In the genomic region with DNA sequence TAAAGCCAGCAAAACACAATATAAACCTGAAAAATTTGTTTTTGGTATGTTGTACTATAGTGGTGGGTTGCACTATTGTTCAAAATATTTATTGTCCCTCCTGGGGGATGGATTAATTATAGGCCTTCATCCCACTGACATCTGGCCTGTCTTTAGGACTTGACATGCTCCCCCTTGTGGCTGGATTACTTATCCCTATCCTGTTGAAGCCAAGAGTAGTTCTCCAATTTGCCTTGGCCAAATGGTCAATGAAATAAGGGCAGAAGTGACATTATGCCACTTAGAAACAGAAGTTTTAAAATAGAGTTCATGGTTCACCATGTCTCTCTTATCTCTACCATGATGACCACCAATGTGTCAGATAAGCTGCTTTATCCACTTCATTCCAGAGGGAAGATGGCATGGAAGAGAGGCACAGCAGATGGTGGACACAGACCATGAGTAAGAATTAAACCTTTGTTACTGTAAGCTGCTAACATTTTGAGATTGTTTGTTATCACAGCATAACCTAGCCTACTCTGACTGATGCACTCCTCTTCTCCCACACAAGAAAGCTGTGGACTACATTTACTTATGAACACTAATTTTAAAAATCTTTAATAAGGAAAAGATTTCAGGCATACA, we compare ENCODE assay signal across 8 cellular contexts. TPM values are rescaled to one million over a fixed set of nuclear protein-coding genes. Genes with fewer than 3 reads are reported as not detected.
A peak's percentile ranks its signal among the peaks of the same experiment; 100 is the strongest.
DNase-seq lines count a peak whose midpoint lies in the region; ATAC-seq and TF ChIP-seq lines count a peak whose summit lies in the region.

No MANE protein-coding gene starts in this region.

- H3K4me1 Mint-ChIP-seq in Caco-2 (ENCODE audit: low read depth, unreplicated experiment) (no peaks in the 10 kb centered on the region), H9 (no peaks in the 10 kb centered on the region)

- H3K23ac ChIP-seq in H9 (ENCODE audit: insufficient read length, low read depth, low read length): no peak overlapping the region

- no peak overlapping the region for H2AK5ac ChIP-seq in H9 (ENCODE audit: insufficient read length, low read length)

- peaks cover 6% of the 10 kb centered on the region for H3K9me3 Mint-ChIP-seq in Caco-2 (ENCODE audit: unreplicated experiment)
- H3K9me3 Mint-ChIP-seq in H9: peaks cover 3 to 4% of the 10 kb centered on the region in 2 experiments; a peak in 4 of 5 replicates

- H3K36me3 Mint-ChIP-seq in Caco-2 (ENCODE audit: insufficient read depth, unreplicated experiment): no peaks in the 10 kb centered on the region
- H3K36me3 Mint-ChIP-seq in H9 (ENCODE audit: insufficient read depth in 1 of 3, low read depth in 3 of 3): no peaks in the 10 kb centered on the region

- no peak overlapping the region for H3K4ac ChIP-seq in H9 (ENCODE audit: low read depth, low read length)

- H3K79me1 ChIP-seq in H9 (ENCODE audit: insufficient read depth, low read depth, low read length, poor library complexity, severe bottlenecking): no peaks in the 10 kb centered on the region

- H2BK120ac ChIP-seq in H9 (ENCODE audit: low read depth, low read length, poor library complexity, severe bottlenecking): no peak overlapping the region

- no peak overlapping the region for H4K8ac ChIP-seq in H9 (replicated peaks; ENCODE audit: insufficient read length, low read depth, low read length)

- no peak overlapping the region for H4K91ac ChIP-seq in H9 (ENCODE audit: insufficient read length, low read depth, low read length)

- no peak overlapping the region for H3K14ac ChIP-seq in H9 (ENCODE audit: insufficient read depth, low read length)

- H3K27ac ChIP-seq in H9 (ENCODE audit: insufficient read length, low read depth, low read length) (no peak overlapping the region), RWPE2 (ENCODE audit: poor library complexity, severe bottlenecking) (no peak overlapping the region), foreskin keratinocyte (no peak overlapping the region)

- no peak overlapping the region for H3K18ac ChIP-seq in H9 (ENCODE audit: insufficient read length, low read depth, low read length)

- H3K36me3 ChIP-seq in Caco-2 (ENCODE audit: control insufficient read depth, insufficient read depth, low read length) (no peaks in the 10 kb centered on the region), RWPE2 (ENCODE audit: low read depth) (no peaks in the 10 kb centered on the region)

- H3K27me3 Mint-ChIP-seq in Caco-2 (ENCODE audit: insufficient read depth, unreplicated experiment) (peaks cover 2% of the 10 kb centered on the region), H9 (ENCODE audit: low read depth) (peaks cover 2% of the 10 kb centered on the region; the same call in 1 of the 2 replicates)

- H3T11ph ChIP-seq in H9 (ENCODE audit: low read length): no peak overlapping the region

- no peak overlapping the region for H4K5ac ChIP-seq in H9 (ENCODE audit: insufficient read length, low read depth, low read length)

- ATAC-seq in RWPE2 (ENCODE audit: low read depth) (0 out of 3 replicates have a peak, but pooled peaks have one; percentile 47), foreskin keratinocyte (peak; percentile 27), sciatic nerve (no peak), GM18502 (IDR thresholded peaks at IDR 0.05; ENCODE audit: poor library complexity, unreplicated experiment) (no peak)

- CTCF ChIA-PET in Caco-2 (lab: Charles Lee): no interaction called here

- H3K79me2 ChIP-seq in H9 (ENCODE audit: insufficient read depth, low read length): no peaks in the 10 kb centered on the region

- no peak overlapping the region for H3K4me3 ChIP-seq in Caco-2 (ENCODE audit: low read depth, low read length)
- H3K4me3 ChIP-seq in RWPE2 (ENCODE audit: severe bottlenecking): no peak overlapping the region

- H2BK15ac ChIP-seq in H9 (ENCODE audit: low read depth, low read length): no peak overlapping the region

- no TSS peak for BruUV-seq in Caco-2 (replicated peaks; lab: Mats Ljungman, UMichigan)

- H3K27ac Mint-ChIP-seq in Caco-2 (ENCODE audit: unreplicated experiment) (no peak overlapping the region), H9 (no peak overlapping the region)

- H3K4me3 Mint-ChIP-seq in Caco-2 (ENCODE audit: unreplicated experiment): no peak overlapping the region
- H3K4me3 Mint-ChIP-seq in H9: no peak overlapping the region

- H3K4me2 ChIP-seq in H9 (ENCODE audit: insufficient read depth, insufficient read length, low read length): no peak overlapping the region

- no peak overlapping the region for H2BK12ac ChIP-seq in H9 (ENCODE audit: insufficient read length, low read depth, low read length)

- POLR2A ChIA-PET in Caco-2 (lab: Charles Lee): no interaction called here

- no peaks in the 10 kb centered on the region for H4K20me1 ChIP-seq in H9 (ENCODE audit: control insufficient read depth, insufficient read depth, insufficient read length)

- H3K9ac ChIP-seq in H9 (ENCODE audit: extremely low read depth, insufficient read length, low read length): no peak overlapping the region

- TF ChIP-seq CTCF in Caco-2 (IDR thresholded peaks at IDR 0.05; ENCODE audit: insufficient read depth in 1 of 2, low read depth in 1 of 2, low read length in 1 of 2, severe bottlenecking in 1 of 2, unreplicated experiment in 1 of 2) (peak; percentile 69 to 79), H9 (conservative IDR thresholded peaks at IDR 0.05) (peak; percentile 83), RWPE2 (IDR thresholded peaks at IDR 0.05; ENCODE audit: poor library complexity, severe bottlenecking) (peak; percentile 89), foreskin keratinocyte (conservative IDR thresholded peaks at IDR 0.05) (peak; percentile 67)

- intact Hi-C loops in Caco-2 (cut with micrococcal nuclease; ENCODE audit: unreplicated experiment) (loop anchor here (2.0 kb wide), 1 partner anchor 78 kb away; no protein-coding TSS in a partner anchor), sciatic nerve (cut with DNase I) (loop anchor here (10.0 kb wide), 1 partner anchor 1048 kb away; the partner anchor contains the start of gene ENC1)

- H3K4me1 ChIP-seq in Caco-2 (no peaks in the 10 kb centered on the region), H9 (ENCODE audit: insufficient read depth, low read length) (no peaks in the 10 kb centered on the region), RWPE2 (ENCODE audit: insufficient read depth, poor library complexity, severe bottlenecking) (peaks cover 12% of the 10 kb centered on the region), foreskin keratinocyte (peaks cover 21% of the 10 kb centered on the region)

- DNase-seq in Caco-2 (peak in 1 of 2 experiments; percentile 56), H9 (no peak), RWPE2 (ENCODE audit: low spot score) (no peak), foreskin keratinocyte (no peak), amygdala (lab: John Stamatoyannopoulos, UW) (no peak), AG20443 (ENCODE audit: low spot score) (no peak), sciatic nerve (ENCODE audit: low spot score) (no peak)

- no peak overlapping the region for H2BK5ac ChIP-seq in H9 (ENCODE audit: insufficient read length, low read length)

- H3K56ac ChIP-seq in H9 (ENCODE audit: insufficient read length, low read depth, low read length): no peak overlapping the region

- no peak overlapping the region for H2BK20ac ChIP-seq in H9 (ENCODE audit: low read depth, low read length, poor library complexity, severe bottlenecking)

- H3K27me3 ChIP-seq in Caco-2 (replicated peaks; ENCODE audit: control insufficient read depth, insufficient read depth, low read length): no peaks in the 10 kb centered on the region
- no peaks in the 10 kb centered on the region for H3K27me3 ChIP-seq in H9 (ENCODE audit: insufficient read depth, low read length)
- no peaks in the 10 kb centered on the region for H3K27me3 ChIP-seq in RWPE2 (ENCODE audit: insufficient read depth, poor library complexity, severe bottlenecking)
- H3K27me3 ChIP-seq in foreskin keratinocyte: no peaks in the 10 kb centered on the region

- H2AFZ ChIP-seq in H9 (ENCODE audit: low read length): no peak overlapping the region

- H3K9me3 ChIP-seq in Caco-2 (peaks cover 4% of the 10 kb centered on the region; the same call in 1 of the 2 replicates), H9 (ENCODE audit: control insufficient read depth, low read depth, low read length) (no peaks in the 10 kb centered on the region), RWPE2 (ENCODE audit: severe bottlenecking) (peaks cover 3% of the 10 kb centered on the region)

- no peaks in the 10 kb centered on the region for H3K23me2 ChIP-seq in H9 (ENCODE audit: insufficient read length, low read depth, low read length, poor library complexity, severe bottlenecking)

RNA-seq across cellular contexts. Expression of gene ARHGEF28, which starts 29.2 kb away (rescaled TPM):
- total RNA-seq in Caco-2 (2022) (4.6 and 7.5 TPM in 2 replicates), H9 (2021) (0.24 and 0.57 TPM in 2 replicates), foreskin keratinocyte (84.1 and 134 TPM in 2 replicates), sciatic nerve (51.8 TPM)
- polyA plus RNA-seq in foreskin keratinocyte: 38.0 and 55.7 TPM in 2 replicates

RNA-seq across cellular contexts. Expression of gene UTP15, which starts 31.3 kb away (rescaled TPM):
- total RNA-seq in Caco-2 (2022) (29.1 and 33.0 TPM in 2 replicates), H9 (2021) (43.5 TPM in 2 replicates), foreskin keratinocyte (21.0 and 25.5 TPM in 2 replicates), sciatic nerve (18.5 TPM)
- 7.8 and 10.4 TPM in 2 replicates for polyA plus RNA-seq in foreskin keratinocyte

RNA-seq across cellular contexts. Expression of gene ANKRA2, which starts 31.4 kb away (rescaled TPM):
- 9.2 and 10.2 TPM in 2 replicates for total RNA-seq in Caco-2 (2022)
- 6.6 and 8.9 TPM in 2 replicates for total RNA-seq in H9 (2021)
- 11.3 and 11.4 TPM in 2 replicates for total RNA-seq in foreskin keratinocyte
- 5.3 and 7.5 TPM in 2 replicates for polyA plus RNA-seq in foreskin keratinocyte
- total RNA-seq in sciatic nerve: 28.0 TPM

Comparison
In these comparisons a context has a peak if more than half of its experiments do, and no peak if none do; other contexts are left out.
1. ATAC-seq: peak in RWPE2 (single experiment) and foreskin keratinocyte (single experiment); none in sciatic nerve (single experiment) and GM18502 (single experiment).
2. Peak in every context shown above with its lines, with median percentiles within 50 percentile points of each other: CTCF ChIP-seq.